9 cellular contexts compared by ENCODE assay signal in the genomic region with DNA sequence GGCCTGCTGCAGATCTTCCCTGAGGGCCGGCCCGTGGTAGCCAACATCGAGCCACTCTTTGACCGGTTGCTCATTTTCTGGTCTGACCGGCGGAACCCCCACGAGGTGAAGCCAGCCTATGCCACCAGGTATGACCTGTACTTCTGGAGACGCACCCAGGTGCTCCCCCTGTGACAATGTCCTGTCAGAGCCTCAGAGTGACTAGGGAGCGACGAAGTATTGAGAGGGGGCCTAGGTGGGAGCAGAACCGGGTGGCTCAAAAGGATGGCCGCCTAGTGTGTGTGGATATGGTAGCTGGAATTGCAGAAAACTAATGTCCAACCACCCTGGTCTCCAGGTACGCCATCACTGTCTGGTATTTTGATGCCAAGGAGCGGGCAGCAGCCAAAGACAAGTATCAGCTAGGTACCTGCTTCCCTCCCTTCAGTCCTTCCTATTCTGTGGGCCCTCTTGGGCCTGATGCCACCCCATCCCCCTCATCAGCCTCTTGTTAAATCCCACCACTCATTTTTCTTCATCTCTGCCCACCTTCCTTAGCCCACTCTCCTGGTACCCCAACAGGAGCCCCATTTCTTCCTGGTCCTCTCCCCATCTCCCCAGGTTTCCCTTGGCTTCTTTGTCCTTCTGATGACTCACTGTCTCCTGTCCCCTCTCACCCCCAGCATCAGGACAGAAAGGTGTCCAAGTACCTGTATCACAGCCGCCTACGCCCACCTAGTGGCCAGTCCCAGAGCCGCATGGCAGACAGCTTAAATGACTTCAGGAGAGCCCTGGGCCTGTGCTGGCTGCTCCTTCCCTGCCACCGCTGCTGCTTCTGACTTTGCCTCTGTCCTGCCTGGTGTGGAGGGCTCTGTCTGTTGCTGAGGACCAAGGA. TPM values are rescaled to one million over a fixed set of nuclear protein-coding genes. Genes with fewer than 3 reads are reported as not detected.
DNase-seq lines count a peak whose midpoint lies in the region; ATAC-seq and TF ChIP-seq lines count a peak whose summit lies in the region.
"Had no signal": no experiment of that assay in that cellular context is flagged by ENCODE, and none has a peak within 500 bp of the region (broad histone marks: within the 10 kb centered on the region; RNA-seq: fewer than 3 reads in every experiment).

No MANE protein-coding gene starts in this region.

- H3K4me1 Mint-ChIP-seq in neural progenitor cell: peaks cover 69% of the 10 kb centered on the region

- H3K9me3 Mint-ChIP-seq in neural progenitor cell: no peaks in the 10 kb centered on the region

- H3K79me2 ChIP-seq in neural progenitor cell (ENCODE audit: low read depth): peaks cover 55% of the 10 kb centered on the region

- H3K27me3 ChIP-seq in neural progenitor cell: peaks cover 10% of the 10 kb centered on the region

- H3K4me3 ChIP-seq in LNCaP clone FGC (ENCODE audit: low read depth, low read length) (no peak overlapping the region), neural progenitor cell (no peak overlapping the region)
- H3K4me3 ChIP-seq: lung had no signal

- no peaks in the 10 kb centered on the region for H3K36me3 ChIP-seq in neural progenitor cell

- H3K27ac ChIP-seq in cingulate gyrus (ENCODE audit: low read depth, low read length) (peak overlapping the region; percentile 97), neural progenitor cell (no peak overlapping the region)

- peaks cover 78% of the 10 kb centered on the region for H4K20me1 ChIP-seq in neural progenitor cell (ENCODE audit: low read depth)

- peak overlapping the region; percentile 81 for H3K4me3 Mint-ChIP-seq in neural progenitor cell

- DNase-seq in DMS53 treated with DMSO at 0.1 percent for 48 hours (lab: John Stamatoyannopoulos, UW; ENCODE audit: unreplicated experiment) (peak; percentile 28), LNCaP clone FGC (ENCODE audit: low read depth) (no peak), neural progenitor cell (ENCODE audit: low spot score) (peak; percentile 51), NCI-H526 treated with DMSO at 0.1 percent for 48 hours (lab: John Stamatoyannopoulos, UW) (no peak), NOMO-1 treated with DMSO at 0.1 percent for 48 hours (lab: John Stamatoyannopoulos, UW; ENCODE audit: unreplicated experiment) (no peak), NOMO-1 (lab: John Stamatoyannopoulos, UW; ENCODE audit: unreplicated experiment in 2 of 2) (no peak)

- H3K27ac Mint-ChIP-seq in neural progenitor cell: no peak overlapping the region

- TF ChIP-seq CTCF in LNCaP clone FGC (IDR thresholded peaks at IDR 0.05; ENCODE audit: control insufficient read depth, extremely low read depth, insufficient read depth) (0 out of 2 replicates have a peak, but pooled peaks have one; percentile 5), neural progenitor cell (IDR thresholded peaks at IDR 0.05) (peak; percentile 44)

- no peak overlapping the region for H3K9ac ChIP-seq in neural progenitor cell

- H3K4me2 ChIP-seq in neural progenitor cell: peak overlapping the region; percentile 36

- H3F3A ChIP-seq in neural progenitor cell (ENCODE audit: low read depth): peaks cover 44% of the 10 kb centered on the region

- H3K27me3 Mint-ChIP-seq in neural progenitor cell (ENCODE audit: insufficient read depth, low read depth): peaks cover 16% of the 10 kb centered on the region

- H2AFZ ChIP-seq in neural progenitor cell (replicated peaks): no peak overlapping the region

- no peaks in the 10 kb centered on the region for H3K9me3 ChIP-seq in neural progenitor cell (ENCODE audit: low read depth)

- no peak for ATAC-seq in GM18511 (IDR thresholded peaks at IDR 0.05; ENCODE audit: unreplicated experiment)

- H3K4me1 ChIP-seq in neural progenitor cell: peaks cover 30% of the 10 kb centered on the region

- peaks cover 16% of the 10 kb centered on the region for H3K36me3 Mint-ChIP-seq in neural progenitor cell

RNA-seq across cellular contexts. Expression of a gene that starts 8.4 kb away (rescaled TPM):
- 27.0 and 97.3 TPM in 2 replicates for total RNA-seq in neural progenitor cell (ENCODE audit: low replicate concordance)

RNA-seq across cellular contexts. Expression of a gene that starts 29.3 kb away (rescaled TPM):
- total RNA-seq in neural progenitor cell (ENCODE audit: low replicate concordance): 12.9 and 27.0 TPM in 2 replicates

RNA-seq across cellular contexts. Expression of a gene that starts 32.1 kb away (rescaled TPM):
- not detected in 2 replicates for total RNA-seq in neural progenitor cell (ENCODE audit: low replicate concordance)

RNA-seq across cellular contexts. Expression of a gene that starts 42.9 kb away (rescaled TPM):
- not detected in 2 replicates for total RNA-seq in neural progenitor cell (ENCODE audit: low replicate concordance)

RNA-seq across cellular contexts. Expression of a gene that starts 56.4 kb away (rescaled TPM):
- total RNA-seq in neural progenitor cell (ENCODE audit: low replicate concordance): 112 and 179 TPM in 2 replicates

Comparison
In these comparisons a context has a peak if more than half of its experiments do, and no peak if none do; other contexts are left out.
1. DNase-seq: peak in DMS53 treated with DMSO at 0.1 percent for 48 hours (single experiment) and neural progenitor cell (single experiment); none in LNCaP clone FGC (single experiment), NCI-H526 treated with DMSO at 0.1 percent for 48 hours (single experiment), NOMO-1 treated with DMSO at 0.1 percent for 48 hours (single experiment) and NOMO-1 (0 of 2).